10 cellular contexts compared by ENCODE assay signal in genomic region chr16:89476811-89477261, GRCh38. TPM values are rescaled to one million over a fixed set of nuclear protein-coding genes. Genes with fewer than 3 reads are reported as not detected.
DNase-seq lines count a peak whose midpoint lies in the region; ATAC-seq and TF ChIP-seq lines count a peak whose summit lies in the region.
"Had no signal": no experiment of that assay in that cellular context is flagged by ENCODE, and none has a peak within 500 bp of the region (broad histone marks: within the 10 kb centered on the region; RNA-seq: fewer than 3 reads in every experiment).

No MANE protein-coding gene starts in this region.

- ATAC-seq in GM18907 (IDR thresholded peaks at IDR 0.05; ENCODE audit: unreplicated experiment) (peak; percentile 46), HG02981 (IDR thresholded peaks at IDR 0.05; ENCODE audit: unreplicated experiment) (peak; percentile 60), T-cell (replicated peaks in 1 of 4) (peak in 2 of 4 experiments; percentile 27 to 32), left lung (no peak)
- no peak for ATAC-seq in natural killer cell treated with Interleukin-12 subunit alpha and Interleukin-12 subunit beta and Interleukin-15 and Interleukin-18, amount 100 ng/mL, for 72 hours

- intact Hi-C loops in left lung (cut with DNase I) = no loop called here

- H3K9me3 Mint-ChIP-seq in T-cell = no peaks in the 10 kb centered on the region
- no peaks in the 10 kb centered on the region for H3K9me3 Mint-ChIP-seq in natural killer cell treated with Interleukin-12 subunit alpha and Interleukin-12 subunit beta and Interleukin-15 and Interleukin-18, amount 100 ng/mL, for 72 hours

- peaks cover 18% of the 10 kb centered on the region for H3K36me3 Mint-ChIP-seq in T-cell
- no peaks in the 10 kb centered on the region for H3K36me3 Mint-ChIP-seq in natural killer cell treated with Interleukin-12 subunit alpha and Interleukin-12 subunit beta and Interleukin-15 and Interleukin-18, amount 100 ng/mL, for 72 hours

- TF ChIP-seq CTCF in left lung (IDR thresholded peaks at IDR 0.05) = no peak

- H3K27me3 ChIP-seq in left lung = no peaks in the 10 kb centered on the region
- H3K27me3 ChIP-seq: colonic mucosa, Peyer's patch had no signal

- peaks cover 14 to 96% of the 10 kb centered on the region in 2 donors for H3K4me1 ChIP-seq in left lung

- no peaks in the 10 kb centered on the region for H3K9me3 ChIP-seq in left lung
- H3K9me3 ChIP-seq: colonic mucosa, Peyer's patch had no signal

- DNase-seq in T-cell (no peak), DMS53 treated with DMSO at 0.1 percent for 48 hours (lab: John Stamatoyannopoulos, UW; ENCODE audit: unreplicated experiment) (no peak), left lung (no peak), medulla oblongata (ENCODE audit: extremely low spot score) (no peak)
- no peak for DNase-seq in natural killer cell treated with Interleukin-12 subunit alpha and Interleukin-12 subunit beta and Interleukin-15 and Interleukin-18, amount 100 ng/mL, for 72 hours (ENCODE audit: low spot score)
- DNase-seq: colonic mucosa; stimulated activated naive CD4-positive, alpha-beta T cell had no signal

- POLR2A ChIA-PET in T-cell (lab: Charles Lee) = interaction anchor here (0.6 to 0.8 kb wide), 4 partner anchors 12 to 133 kb away, joined by 3 to 9 read pairs (median 4); no protein-coding TSS in a partner anchor

- peaks cover 90 to 95% (median 92%) of the 10 kb centered on the region in 3 donors for H3K4me1 Mint-ChIP-seq in T-cell
- peaks cover 74 to 77% of the 10 kb centered on the region in 2 donors for H3K4me1 Mint-ChIP-seq in natural killer cell treated with Interleukin-12 subunit alpha and Interleukin-12 subunit beta and Interleukin-15 and Interleukin-18, amount 100 ng/mL, for 72 hours (ENCODE audit: low read depth in 2 of 2)

- H3K36me3 ChIP-seq in left lung = no peaks in the 10 kb centered on the region
- H3K36me3 ChIP-seq: colonic mucosa, Peyer's patch had no signal

- H3K27ac Mint-ChIP-seq in T-cell = peak overlapping the region; percentile 60 to 76
- peak overlapping the region; percentile 20 to 73 for H3K27ac Mint-ChIP-seq in natural killer cell treated with Interleukin-12 subunit alpha and Interleukin-12 subunit beta and Interleukin-15 and Interleukin-18, amount 100 ng/mL, for 72 hours

- no peak overlapping the region for H3K27ac ChIP-seq in left lung
- H3K27ac ChIP-seq: colonic mucosa had no signal

- H3K4me3 ChIP-seq in left lung = no peak overlapping the region
- H3K4me3 ChIP-seq: colonic mucosa, Peyer's patch had no signal

- H3K4me3 Mint-ChIP-seq in T-cell = peak overlapping the region; percentile 52 to 81 (median 57)
- H3K4me3 Mint-ChIP-seq in natural killer cell treated with Interleukin-12 subunit alpha and Interleukin-12 subunit beta and Interleukin-15 and Interleukin-18, amount 100 ng/mL, for 72 hours = peak overlapping the region; percentile 40

- CTCF ChIA-PET in T-cell (lab: Charles Lee) = interaction anchor here in 1 of 2 donors (0.7 kb wide), 1 partner anchor 42 kb away, joined by 3 read pairs; no protein-coding TSS in a partner anchor

- H3K27me3 Mint-ChIP-seq in T-cell = no peaks in the 10 kb centered on the region
- H3K27me3 Mint-ChIP-seq in natural killer cell treated with Interleukin-12 subunit alpha and Interleukin-12 subunit beta and Interleukin-15 and Interleukin-18, amount 100 ng/mL, for 72 hours = no peaks in the 10 kb centered on the region

RNA-seq across cellular contexts. Expression of gene ANKRD11, which starts 13.5 kb away (rescaled TPM):
- total RNA-seq in T-cell (100 to 1,000 TPM; 257 to 294 (median 271) TPM), left lung (100 to 1,000 TPM in 1 of 2 donors, 10 to 100 TPM in 1; 98.2 to 123 TPM)
- total RNA-seq in natural killer cell treated with Interleukin-12 subunit alpha and Interleukin-12 subunit beta and Interleukin-15 and Interleukin-18, amount 100 ng/mL, for 72 hours = 100 to 1,000 TPM; 197 to 320 TPM

RNA-seq across cellular contexts. Expression of gene SPG7, which starts 31.4 kb away (rescaled TPM):
- total RNA-seq in T-cell (100 to 1,000 TPM; 161 to 203 (median 184) TPM), left lung (10 to 100 TPM; 79.3 to 79.5 TPM)
- total RNA-seq in natural killer cell treated with Interleukin-12 subunit alpha and Interleukin-12 subunit beta and Interleukin-15 and Interleukin-18, amount 100 ng/mL, for 72 hours = 100 to 1,000 TPM in 1 of 2 donors, 10 to 100 TPM in 1; 88.6 to 188 TPM

Comparison
In these comparisons a context has a peak if more than half of its experiments do, and no peak if none do; other contexts are left out.
1. ATAC-seq: peak in GM18907 (single experiment) and HG02981 (single experiment); none in natural killer cell treated with Interleukin-12 subunit alpha and Interleukin-12 subunit beta and Interleukin-15 and Interleukin-18, amount 100 ng/mL, for 72 hours (0 of 2) and left lung (single experiment).